Comparison of ENCODE assay signal across 9 cellular contexts in the genomic region with DNA sequence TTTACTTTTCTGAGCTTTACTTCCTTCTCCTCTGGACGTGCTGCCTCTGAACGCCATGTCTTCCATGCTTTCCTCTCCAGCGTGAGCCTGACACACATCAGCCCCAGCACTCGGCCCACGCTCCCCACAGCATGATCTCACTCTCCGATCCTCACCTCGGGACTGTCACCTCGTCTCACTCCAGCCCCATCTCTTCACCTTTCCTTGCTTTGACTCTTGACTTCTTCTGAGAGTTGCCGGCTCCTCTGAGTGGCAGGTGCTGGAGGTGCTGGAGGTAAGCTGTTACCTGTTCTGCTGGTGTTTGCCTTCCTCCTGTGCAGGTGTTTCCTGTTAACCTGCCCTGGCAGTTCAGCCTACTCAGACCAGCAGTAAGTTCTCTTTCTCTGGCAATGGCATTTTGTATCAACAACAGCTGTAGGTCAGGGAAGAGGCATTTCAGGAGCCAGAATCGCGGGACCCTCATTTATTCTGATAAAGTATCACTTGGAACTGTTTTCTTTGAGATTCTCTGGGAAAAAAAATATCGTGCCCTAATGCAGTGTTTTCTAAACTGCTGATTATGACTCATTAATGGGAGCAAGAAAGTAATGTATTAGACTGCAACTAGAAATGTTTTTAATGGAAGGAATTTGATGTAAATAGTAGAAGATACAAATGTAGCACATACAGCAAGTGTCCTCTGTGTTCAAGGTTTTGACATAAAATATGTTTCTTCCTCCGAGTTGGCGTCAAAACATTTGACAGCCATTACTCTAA.
DNase-seq lines count a peak whose midpoint lies in the region; ATAC-seq, FAIRE-seq and TF ChIP-seq lines count a peak whose summit lies in the region.
"Had no signal": no experiment of that assay in that cellular context is flagged by ENCODE, and none has a peak within 500 bp of the region (broad histone marks: within the 10 kb centered on the region; RNA-seq: fewer than 3 reads in every experiment).

No MANE protein-coding gene starts in this region.

- peaks cover 58% of the 10 kb centered on the region for H3K4me1 Mint-ChIP-seq in chondrocyte (ENCODE audit: low read depth)

- no peak for DNase-seq in GM12892 (ENCODE audit: insufficient read length)
- DNase-seq in NCI-H1105 (lab: John Stamatoyannopoulos, UW), result peak; percentile 74
- DNase-seq in chondrocyte (ENCODE audit: low spot score), result no peak
- no peak for DNase-seq in psoas muscle
- no peak for DNase-seq in HTR-8/SVneo (ENCODE audit: insufficient read length, low spot score)
- no peak for DNase-seq in activated effector memory CD4-positive, alpha-beta T cell treated with Interleukin-2 at 50 U/mL for 16 hours
- no peak for DNase-seq in SK-N-DZ (ENCODE audit: low spot score)
- no peak for DNase-seq in SHP77 (lab: John Stamatoyannopoulos, UW)

- peaks cover 63% of the 10 kb centered on the region for H3K4me1 ChIP-seq in psoas muscle

- H3K4me3 Mint-ChIP-seq in chondrocyte (ENCODE audit: unreplicated experiment), result no peak overlapping the region

- ATAC-seq in psoas muscle, result peak in 1 of 4 donors; percentile 34

- no peaks in the 10 kb centered on the region for H3K27me3 ChIP-seq in psoas muscle (ENCODE audit: insufficient read depth in 3 of 3, low read length in 2 of 3)

- H3K36me3 Mint-ChIP-seq in chondrocyte (ENCODE audit: low read depth), result peaks cover 1% of the 10 kb centered on the region

- intact Hi-C loops in psoas muscle (cut with DNase I), result loop anchor here in 1 of 2 donors (10.0 kb wide), 1 partner anchor 61 kb away; no protein-coding TSS in a partner anchor

- peak overlapping the region; percentile 6 for H3K27ac ChIP-seq in psoas muscle
- H3K27ac ChIP-seq: KMS-11 had no signal

- no peaks in the 10 kb centered on the region for H3K9me3 ChIP-seq in psoas muscle

- peak; percentile 93 for FAIRE-seq in GM12892 (lab: Jason Lieb, UNC)
- FAIRE-seq in HTR-8/SVneo (lab: Jason Lieb, UNC), result no peak

- TF ChIP-seq CTCF in chondrocyte (IDR thresholded peaks at IDR 0.05) (no peak), psoas muscle (IDR thresholded peaks at IDR 0.05) (no peak)

- no peak overlapping the region for H3K4me3 ChIP-seq in psoas muscle

- no peaks in the 10 kb centered on the region for H3K27me3 Mint-ChIP-seq in chondrocyte (ENCODE audit: low read depth)

- H3K27ac Mint-ChIP-seq in chondrocyte (ENCODE audit: unreplicated experiment), result peak overlapping the region; percentile 57

- TF ChIP-seq POLR2A in GM12892 (IDR thresholded peaks at IDR 0.05; ENCODE audit: low read depth, low read length), result no peak

- no peaks in the 10 kb centered on the region for H3K9me3 Mint-ChIP-seq in chondrocyte (ENCODE audit: low read depth)

- H3K36me3 ChIP-seq in psoas muscle (ENCODE audit: insufficient read depth in 1 of 2, low read depth in 1 of 2), result no peaks in the 10 kb centered on the region

- 64 to 70% (median 66%) methylated on average over 14 of the region's 14 CpGs for WGBS in psoas muscle, 3 donors
